Comparison of ENCODE assay signal across 36 cellular contexts in the genomic region with DNA sequence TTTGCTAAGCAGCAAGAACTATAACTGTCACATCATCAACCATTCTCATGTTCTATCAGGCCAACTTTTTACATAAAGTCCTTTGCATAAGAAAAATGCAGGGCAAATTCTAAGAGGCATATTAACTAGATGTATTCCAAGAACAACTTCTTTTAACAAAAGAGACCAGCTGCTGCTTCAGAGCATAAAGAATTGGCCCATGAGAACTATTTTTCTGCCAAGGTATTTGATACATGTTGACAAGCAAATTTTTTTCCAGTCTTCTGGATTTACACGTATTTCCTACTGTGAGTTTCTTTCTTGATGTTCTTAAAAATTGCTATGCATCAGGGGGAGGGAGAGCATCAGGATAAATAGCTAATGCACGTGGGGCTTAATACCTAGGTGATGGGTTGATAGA. TPM values are rescaled to one million over a fixed set of nuclear protein-coding genes. Genes with fewer than 3 reads are reported as not detected.
"Had no signal": no experiment of that assay in that cellular context is flagged by ENCODE, and none has a peak within 500 bp of the region (broad histone marks: within the 10 kb centered on the region; RNA-seq: fewer than 3 reads in every experiment).

No MANE protein-coding gene starts in this region.

- FAIRE-seq: TTC549 had no signal

- H3K4me1 ChIP-seq: adrenal gland, ascending aorta, body of pancreas, breast epithelium had no signal

- H3K4me1 Mint-ChIP-seq: activated B cell treated with CpG ODN at 0.5 μM for 24 hours; activated CD4-positive, alpha-beta T cell treated with anti-CD3 and anti-CD28 coated beads, Interleukin-2, amount 10 ng/mL, durations not matched to agents 24 days and 14 days; activated naive CD8-positive, alpha-beta T cell treated with anti-CD3 and anti-CD28 coated beads for 36 hours; activated T-helper 17 cell treated with anti-CD3 and anti-CD28 coated beads, Interleukin-2, amount 50 U/mL, for 72 hours had no signal

- DNase-seq: activated B cell treated with CpG ODN at 0.5 μM for 24 hours; activated CD4-positive, alpha-beta memory T cell treated with anti-CD3 and anti-CD28 coated beads for 36 hours; activated CD4-positive, alpha-beta T cell treated with anti-CD3 and anti-CD28 coated beads for 4 hours; activated CD4-positive, alpha-beta T cell treated with anti-CD3 and anti-CD28 coated beads, Interleukin-2, amount 10 ng/mL, durations not matched to agents 24 days and 14 days; activated CD4-positive, alpha-beta T cell treated with anti-CD3 and anti-CD28 coated beads, Interleukin-2, amount 50 U/mL, for 1 hour; activated CD4-positive, alpha-beta T cell treated with anti-CD3 and anti-CD28 coated beads, Interleukin-2, amount 50 U/mL, for 4 hours; activated CD4-positive, CD25-positive, alpha-beta regulatory T cell treated with anti-CD3 and anti-CD28 coated beads, Interleukin-2, amount 50 U/mL, for 72 hours; activated CD8-positive, alpha-beta memory T cell treated with anti-CD3 and anti-CD28 coated beads, Interleukin-2, amount 50 U/mL, for 4 hours; activated CD8-positive, alpha-beta T cell treated with anti-CD3 and anti-CD28 coated beads for 36 hours; activated effector memory CD4-positive, alpha-beta T cell treated with anti-CD3 and anti-CD28 coated beads, Interleukin-2, amount 50 U/mL, for 16 hours; activated gamma-delta T cell treated with Interleukin-2 at 50 U/mL for 16 hours; activated naive CD4-positive, alpha-beta T cell; activated naive CD4-positive, alpha-beta T cell treated with anti-CD3 and anti-CD28 coated beads for 36 hours; activated naive CD4-positive, alpha-beta T cell treated with anti-CD3 and anti-CD28 coated beads, Interleukin-2, amount 50 U/mL, for 16 hours; activated naive CD8-positive, alpha-beta T cell treated with anti-CD3 and anti-CD28 coated beads for 36 hours; activated T-cell treated with anti-CD3 and anti-CD28 coated beads for 4 hours; activated T-cell treated with anti-CD3 and anti-CD28 coated beads, Interleukin-2, amount 50 U/mL, for 1 hour; activated T-cell treated with anti-CD3 and anti-CD28 coated beads, Interleukin-2, amount 50 U/mL, for 4 hours; activated T-cell treated with anti-CD3 and anti-CD28 coated beads, Interleukin-2, amount 50 U/mL, for 72 hours; adrenal gland; amniotic stem cell; body of pancreas; brain microvascular endothelial cell; central memory CD4-positive, alpha-beta T cell; T-helper 1 cell; T-helper 2 cell; T-helper 9 cell had no signal

- H3K9me3 Mint-ChIP-seq: activated CD4-positive, alpha-beta memory T cell treated with anti-CD3 and anti-CD28 coated beads for 36 hours; activated CD4-positive, alpha-beta T cell treated with anti-CD3 and anti-CD28 coated beads, Interleukin-2, amount 10 ng/mL, durations not matched to agents 24 days and 14 days; activated CD8-positive, alpha-beta T cell treated with anti-CD3 and anti-CD28 coated beads for 36 hours; activated naive CD4-positive, alpha-beta T cell treated with anti-CD3 and anti-CD28 coated beads for 36 hours; activated naive CD4-positive, alpha-beta T cell treated with anti-CD3 and anti-CD28 coated beads, Interleukin-2, amount 50 U/mL, for 72 hours; activated T-cell treated with anti-CD3 and anti-CD28 coated beads, Interleukin-2, amount 50 U/mL, for 4 hours; activated T-cell treated with anti-CD3 and anti-CD28 coated beads, Interleukin-2, amount 50 U/mL, for 72 hours; activated T-helper 1 cell treated with anti-CD3 and anti-CD28 coated beads, Interleukin-12 subunit alpha, Interleukin-12 subunit beta, Interleukin-2, Interleukin-4 antibody, amounts not matched to agents 30 ng/mL and 10 ng/mL and 1 ng/mL, durations not matched to agents 14 hours and 24 hours and 36 hours; activated T-helper 17 cell treated with anti-CD3 and anti-CD28 coated beads, Interleukin-2, amount 50 U/mL, for 72 hours; T-helper 1 cell treated with Interleukin-12 subunit alpha and Interleukin-12 subunit beta and Interleukin-4 antibody, amounts not matched to agents 30 μg/mL and 1 μg/mL, for 36 hours had no signal

- H3K36me3 Mint-ChIP-seq: activated CD4-positive, alpha-beta memory T cell treated with anti-CD3 and anti-CD28 coated beads for 36 hours; activated naive CD4-positive, alpha-beta T cell treated with anti-CD3 and anti-CD28 coated beads, Interleukin-2, amount 50 U/mL, for 72 hours; activated naive CD8-positive, alpha-beta T cell treated with anti-CD3 and anti-CD28 coated beads for 36 hours had no signal

- H3K27ac Mint-ChIP-seq: activated B cell treated with CpG ODN at 0.5 μM for 24 hours; activated CD4-positive, alpha-beta memory T cell treated with anti-CD3 and anti-CD28 coated beads for 36 hours; activated CD4-positive, alpha-beta T cell treated with anti-CD3 and anti-CD28 coated beads, Interleukin-2, amount 10 ng/mL, durations not matched to agents 24 days and 14 days; activated CD8-positive, alpha-beta T cell treated with anti-CD3 and anti-CD28 coated beads for 36 hours; activated naive CD4-positive, alpha-beta T cell treated with anti-CD3 and anti-CD28 coated beads for 36 hours; activated naive CD4-positive, alpha-beta T cell treated with anti-CD3 and anti-CD28 coated beads, Interleukin-2, amount 50 U/mL, for 72 hours; activated naive CD8-positive, alpha-beta T cell treated with anti-CD3 and anti-CD28 coated beads for 36 hours; activated T-cell treated with anti-CD3 and anti-CD28 coated beads, Interleukin-2, amount 50 U/mL, for 72 hours; activated T-helper 1 cell treated with anti-CD3 and anti-CD28 coated beads, Interleukin-12 subunit alpha, Interleukin-12 subunit beta, Interleukin-2, Interleukin-4 antibody, amounts not matched to agents 30 ng/mL and 10 ng/mL and 1 ng/mL, durations not matched to agents 14 hours and 24 hours and 36 hours; activated T-helper 17 cell treated with anti-CD3 and anti-CD28 coated beads, Interleukin-2, amount 50 U/mL, for 72 hours; T-helper 1 cell treated with Interleukin-12 subunit alpha and Interleukin-12 subunit beta and Interleukin-4 antibody, amounts not matched to agents 30 μg/mL and 1 μg/mL, for 36 hours; T-helper 2 cell treated with Interferon-gamma antibody and Interleukin-4, amounts not matched to agents 5 μg/mL and 100 μg/mL, for 36 hours had no signal

- H3K36me3 ChIP-seq: adrenal gland, ascending aorta, brain microvascular endothelial cell, breast epithelium had no signal

- H3K4me3 Mint-ChIP-seq: activated B cell treated with CpG ODN at 0.5 μM for 24 hours; activated CD4-positive, alpha-beta memory T cell treated with anti-CD3 and anti-CD28 coated beads for 36 hours; activated CD4-positive, alpha-beta T cell treated with anti-CD3 and anti-CD28 coated beads, Interleukin-2, amount 10 ng/mL, durations not matched to agents 24 days and 14 days; activated CD8-positive, alpha-beta T cell treated with anti-CD3 and anti-CD28 coated beads for 36 hours; activated naive CD4-positive, alpha-beta T cell treated with anti-CD3 and anti-CD28 coated beads for 36 hours; activated naive CD8-positive, alpha-beta T cell treated with anti-CD3 and anti-CD28 coated beads for 36 hours; activated T-cell treated with anti-CD3 and anti-CD28 coated beads, Interleukin-2, amount 50 U/mL, for 4 hours; activated T-cell treated with anti-CD3 and anti-CD28 coated beads, Interleukin-2, amount 50 U/mL, for 72 hours; activated T-helper 1 cell treated with anti-CD3 and anti-CD28 coated beads, Interleukin-12 subunit alpha, Interleukin-12 subunit beta, Interleukin-2, Interleukin-4 antibody, amounts not matched to agents 30 ng/mL and 10 ng/mL and 1 ng/mL, durations not matched to agents 14 hours and 24 hours and 36 hours; activated T-helper 17 cell treated with anti-CD3 and anti-CD28 coated beads, Interleukin-2, amount 50 U/mL, for 72 hours; T-helper 1 cell treated with Interleukin-12 subunit alpha and Interleukin-12 subunit beta and Interleukin-4 antibody, amounts not matched to agents 30 μg/mL and 1 μg/mL, for 36 hours; T-helper 2 cell treated with Interferon-gamma antibody and Interleukin-4, amounts not matched to agents 5 μg/mL and 100 μg/mL, for 36 hours had no signal

- H3K4me3 ChIP-seq: adrenal gland, ascending aorta, body of pancreas, breast epithelium had no signal

- H3K27ac ChIP-seq: adrenal gland, ascending aorta, body of pancreas, brain microvascular endothelial cell, breast epithelium, VCaP had no signal

- H3K9me3 ChIP-seq: adrenal gland, ascending aorta, body of pancreas had no signal

RNA-seq across cellular contexts. Expression of gene GLT8D2, which starts 27.2 kb away (rescaled TPM):
- total RNA-seq: activated B cell treated with CpG ODN at 0.5 μM for 24 hours; activated CD4-positive, alpha-beta memory T cell treated with anti-CD3 and anti-CD28 coated beads for 36 hours; activated CD4-positive, alpha-beta T cell treated with anti-CD3 and anti-CD28 coated beads, Interleukin-2, amount 10 ng/mL, durations not matched to agents 24 days and 14 days; activated CD8-positive, alpha-beta T cell treated with anti-CD3 and anti-CD28 coated beads for 36 hours; activated naive CD4-positive, alpha-beta T cell treated with anti-CD3 and anti-CD28 coated beads for 36 hours had no signal
